ENCODE assay signal across 6 cellular contexts in genomic region chr16:30533748-30534367, GRCh38. TPM values are rescaled to one million over a fixed set of nuclear protein-coding genes. Genes with fewer than 3 reads are reported as not detected.
DNase-seq lines count a peak whose midpoint lies in the region; ATAC-seq lines count a peak whose summit lies in the region.

No MANE protein-coding gene starts in this region.

- POLR2A ChIA-PET in activated naive CD8-positive, alpha-beta T cell treated with anti-CD3 and anti-CD28 coated beads, Interleukin-2, amount 10 ng/mL, durations not matched to agents 7 days and 5 days (lab: Charles Lee), result interaction anchor here (0.7 to 5.5 kb wide), 16 partner anchors 10 to 488 kb away, joined by 3 to 131 read pairs (median 10); partner anchors contain the start of genes DCTPP1, FBRS, ZNF688 and ZNF689

- H3K4me1 Mint-ChIP-seq in CD4-positive, CD25-positive, alpha-beta regulatory T cell, result peaks cover 10 to 61% (median 26%) of the 10 kb centered on the region in 4 donors
- peaks cover 23% of the 10 kb centered on the region for H3K4me1 Mint-ChIP-seq in activated naive CD8-positive, alpha-beta T cell treated with anti-CD3 and anti-CD28 coated beads, Interleukin-2, amount 10 ng/mL, durations not matched to agents 7 days and 5 days

- peaks cover 33% of the 10 kb centered on the region for H3K4me1 ChIP-seq in CD4-positive, CD25-positive, alpha-beta regulatory T cell (ENCODE audit: control insufficient read depth, insufficient read depth, low read length, poor library complexity, severe bottlenecking)
- peaks cover 18 to 23% of the 10 kb centered on the region in 2 donors for H3K4me1 ChIP-seq in mucosa of rectum (ENCODE audit: control insufficient read depth in 2 of 2, insufficient read depth in 2 of 2, low read length in 2 of 2)

- peak overlapping the region; percentile 44 for H3K4me3 ChIP-seq in CD4-positive, CD25-positive, alpha-beta regulatory T cell (ENCODE audit: low read depth, low read length)
- peak overlapping the region; percentile 83 to 93 for H3K4me3 ChIP-seq in mucosa of rectum (ENCODE audit: low read length in 2 of 2)

- H3K9ac ChIP-seq in mucosa of rectum (ENCODE audit: low read depth in 1 of 2, low read length in 2 of 2), result peak overlapping the region; percentile 97 to 98

- H3K27ac Mint-ChIP-seq in CD4-positive, CD25-positive, alpha-beta regulatory T cell, result peak overlapping the region; percentile 66 to 94 (median 77)
- peak overlapping the region; percentile 99 for H3K27ac Mint-ChIP-seq in activated naive CD8-positive, alpha-beta T cell treated with anti-CD3 and anti-CD28 coated beads, Interleukin-2, amount 10 ng/mL, durations not matched to agents 7 days and 5 days

- peaks cover 5% of the 10 kb centered on the region for H3K36me3 ChIP-seq in CD4-positive, CD25-positive, alpha-beta regulatory T cell (ENCODE audit: control insufficient read depth, insufficient read depth, low read length)
- peaks cover 0 to 11% of the 10 kb centered on the region in 2 donors for H3K36me3 ChIP-seq in mucosa of rectum (ENCODE audit: control insufficient read depth in 2 of 2, insufficient read depth in 2 of 2, low read length in 2 of 2)

- no peak for ATAC-seq in CD4-positive, CD25-positive, alpha-beta regulatory T cell (ENCODE audit: low read depth in 2 of 2)
- ATAC-seq in HG02678 (IDR thresholded peaks at IDR 0.05; ENCODE audit: unreplicated experiment), result peak; percentile 14
- peak; percentile 4 for ATAC-seq in activated naive CD8-positive, alpha-beta T cell treated with anti-CD3 and anti-CD28 coated beads, Interleukin-2, amount 10 ng/mL, durations not matched to agents 7 days and 5 days (ENCODE audit: low read depth)

- no peaks in the 10 kb centered on the region for H3K27me3 ChIP-seq in CD4-positive, CD25-positive, alpha-beta regulatory T cell (ENCODE audit: control insufficient read depth, insufficient read depth, low read length)
- H3K27me3 ChIP-seq in mucosa of rectum (ENCODE audit: control insufficient read depth in 2 of 2, insufficient read depth in 2 of 2, low read length in 2 of 2), result no peaks in the 10 kb centered on the region

- H3K27me3 Mint-ChIP-seq in CD4-positive, CD25-positive, alpha-beta regulatory T cell, result no peaks in the 10 kb centered on the region
- H3K27me3 Mint-ChIP-seq in activated naive CD8-positive, alpha-beta T cell treated with anti-CD3 and anti-CD28 coated beads, Interleukin-2, amount 10 ng/mL, durations not matched to agents 7 days and 5 days, result no peaks in the 10 kb centered on the region

- DNase-seq in CD4-positive, CD25-positive, alpha-beta regulatory T cell, result peak in 1 of 3 donors; percentile 44
- DNase-seq in activated naive CD8-positive, alpha-beta T cell treated with anti-CD3 and anti-CD28 coated beads, Interleukin-2, amount 10 ng/mL, durations not matched to agents 7 days and 5 days, result no peak
- no peak for DNase-seq in mesenteric fat pad (ENCODE audit: low spot score)
- DNase-seq in activated CD4-positive, CD25-positive, alpha-beta regulatory T cell (lab: John Stamatoyannopoulos, UW), result no peak

- H3K36me3 Mint-ChIP-seq in CD4-positive, CD25-positive, alpha-beta regulatory T cell, result peaks cover 14% of the 10 kb centered on the region
- peaks cover 12% of the 10 kb centered on the region for H3K36me3 Mint-ChIP-seq in activated naive CD8-positive, alpha-beta T cell treated with anti-CD3 and anti-CD28 coated beads, Interleukin-2, amount 10 ng/mL, durations not matched to agents 7 days and 5 days

- no peaks in the 10 kb centered on the region for H3K9me3 Mint-ChIP-seq in CD4-positive, CD25-positive, alpha-beta regulatory T cell
- H3K9me3 Mint-ChIP-seq in activated naive CD8-positive, alpha-beta T cell treated with anti-CD3 and anti-CD28 coated beads, Interleukin-2, amount 10 ng/mL, durations not matched to agents 7 days and 5 days, result no peaks in the 10 kb centered on the region

- peak overlapping the region; percentile 79 to 96 (median 90) for H3K4me3 Mint-ChIP-seq in CD4-positive, CD25-positive, alpha-beta regulatory T cell
- H3K4me3 Mint-ChIP-seq in activated naive CD8-positive, alpha-beta T cell treated with anti-CD3 and anti-CD28 coated beads, Interleukin-2, amount 10 ng/mL, durations not matched to agents 7 days and 5 days, result peak overlapping the region; percentile 96

- H3K27ac ChIP-seq in CD4-positive, CD25-positive, alpha-beta regulatory T cell (ENCODE audit: insufficient read depth, low read length, poor library complexity, severe bottlenecking), result peak overlapping the region; percentile 90
- H3K27ac ChIP-seq in mucosa of rectum (ENCODE audit: low read depth in 2 of 2, low read length in 2 of 2), result peak overlapping the region; percentile 94 to 95

- no peaks in the 10 kb centered on the region for H3K9me3 ChIP-seq in CD4-positive, CD25-positive, alpha-beta regulatory T cell (ENCODE audit: control insufficient read depth in 2 of 2, low read length in 2 of 2)
- no peaks in the 10 kb centered on the region for H3K9me3 ChIP-seq in mucosa of rectum (ENCODE audit: control insufficient read depth in 2 of 2, low read length in 2 of 2)

RNA-seq across cellular contexts. Expression of gene ZNF747, which starts 0.8 kb away (rescaled TPM):
- 5.0 TPM for total RNA-seq in CD4-positive, CD25-positive, alpha-beta regulatory T cell
- polyA plus RNA-seq in CD4-positive, CD25-positive, alpha-beta regulatory T cell, result 1 to 10 TPM; 6.4 to 9.4 (median 8.6) TPM
- total RNA-seq in activated naive CD8-positive, alpha-beta T cell treated with anti-CD3 and anti-CD28 coated beads, Interleukin-2, amount 10 ng/mL, durations not matched to agents 7 days and 5 days, result 10 to 100 TPM; 11.9 to 12.5 TPM
- 9.6 TPM for total RNA-seq in mesenteric fat pad

RNA-seq across cellular contexts. Expression of gene ZNF768, which starts 7.5 kb away (rescaled TPM):
- total RNA-seq in CD4-positive, CD25-positive, alpha-beta regulatory T cell, result 4.0 TPM
- 1 to 10 TPM in 1 of 4 donors, under 1 TPM in 3; 0.40 to 1.2 (median 0.66) TPM for polyA plus RNA-seq in CD4-positive, CD25-positive, alpha-beta regulatory T cell
- 1 to 10 TPM; 7.4 to 8.1 TPM for total RNA-seq in activated naive CD8-positive, alpha-beta T cell treated with anti-CD3 and anti-CD28 coated beads, Interleukin-2, amount 10 ng/mL, durations not matched to agents 7 days and 5 days
- 24.8 TPM for total RNA-seq in mesenteric fat pad

RNA-seq across cellular contexts. Expression of gene ZNF764, which starts 24.3 kb away (rescaled TPM):
- total RNA-seq in CD4-positive, CD25-positive, alpha-beta regulatory T cell, result 15.6 TPM
- 1 to 10 TPM; 4.8 to 6.5 (median 5.7) TPM for polyA plus RNA-seq in CD4-positive, CD25-positive, alpha-beta regulatory T cell
- 10 to 100 TPM; 20.9 to 23.3 TPM for total RNA-seq in activated naive CD8-positive, alpha-beta T cell treated with anti-CD3 and anti-CD28 coated beads, Interleukin-2, amount 10 ng/mL, durations not matched to agents 7 days and 5 days
- total RNA-seq in mesenteric fat pad, result 5.9 TPM

RNA-seq across cellular contexts. Expression of gene ZNF688, which starts 37.7 kb away (rescaled TPM):
- total RNA-seq in CD4-positive, CD25-positive, alpha-beta regulatory T cell, result 12.1 TPM
- polyA plus RNA-seq in CD4-positive, CD25-positive, alpha-beta regulatory T cell, result 10 to 100 TPM; 34.5 to 59.1 (median 50.5) TPM
- 10 to 100 TPM; 17.8 to 18.3 TPM for total RNA-seq in activated naive CD8-positive, alpha-beta T cell treated with anti-CD3 and anti-CD28 coated beads, Interleukin-2, amount 10 ng/mL, durations not matched to agents 7 days and 5 days
- total RNA-seq in mesenteric fat pad, result 12.1 TPM

RNA-seq across cellular contexts. Expression of gene ZNF785, which starts 51.6 kb away (rescaled TPM):
- total RNA-seq in CD4-positive, CD25-positive, alpha-beta regulatory T cell, result 9.3 TPM
- polyA plus RNA-seq in CD4-positive, CD25-positive, alpha-beta regulatory T cell, result 1 to 10 TPM; 1.4 to 3.5 (median 2.5) TPM
- total RNA-seq in activated naive CD8-positive, alpha-beta T cell treated with anti-CD3 and anti-CD28 coated beads, Interleukin-2, amount 10 ng/mL, durations not matched to agents 7 days and 5 days, result 10 to 100 TPM; 22.3 to 24.8 TPM
- total RNA-seq in mesenteric fat pad, result 10.1 TPM

Comparison
In these comparisons a context has a peak if more than half of its experiments do, and no peak if none do; other contexts are left out.
1. ATAC-seq: peak in HG02678 (single experiment) and activated naive CD8-positive, alpha-beta T cell treated with anti-CD3 and anti-CD28 coated beads, Interleukin-2, amount 10 ng/mL, durations not matched to agents 7 days and 5 days (single experiment); none in CD4-positive, CD25-positive, alpha-beta regulatory T cell (0 of 2).